In genomic region chr13:40082644-40083043, GRCh38 we compare ENCODE assay signal across 1 cellular context.
TF ChIP-seq lines count a peak whose summit lies in the region.

No MANE protein-coding gene starts in this region.

TF ChIP-seq in HepG2, 621 proteins besides CTCF, POLR2A, EP300 and RAD21 (continued from another document):
- TF ChIP-seq ZNF276 (CRISPR knock-in tag; IDR thresholded peaks at IDR 0.05; ENCODE audit: low read depth) (no peak), WIZ (CRISPR knock-in tag; IDR thresholded peaks at IDR 0.05) (no peak), SUZ12 (IDR thresholded peaks at IDR 0.05; ENCODE audit: low read depth, low read length) (no peak), CREB3 (CRISPR knock-in tag; IDR thresholded peaks at IDR 0.05) (no peak), SRSF9 (IDR thresholded peaks at IDR 0.05; ENCODE audit: borderline replicate concordance, insufficient read depth, low read depth, low read length, poor library complexity, severe bottlenecking) (no peak), NFE2L1 (CRISPR knock-in tag; IDR thresholded peaks at IDR 0.05; ENCODE audit: borderline replicate concordance) (no peak), ZBTB20 (CRISPR knock-in tag; IDR thresholded peaks at IDR 0.05; ENCODE audit: borderline replicate concordance, low read depth) (no peak), CEBPZ (IDR thresholded peaks at IDR 0.05; ENCODE audit: low read length) (no peak), LBX2 (CRISPR knock-in tag; IDR thresholded peaks at IDR 0.05; ENCODE audit: borderline replicate concordance) (no peak)
